Comparison of ENCODE assay signal across 2 cellular contexts in the genomic region with DNA sequence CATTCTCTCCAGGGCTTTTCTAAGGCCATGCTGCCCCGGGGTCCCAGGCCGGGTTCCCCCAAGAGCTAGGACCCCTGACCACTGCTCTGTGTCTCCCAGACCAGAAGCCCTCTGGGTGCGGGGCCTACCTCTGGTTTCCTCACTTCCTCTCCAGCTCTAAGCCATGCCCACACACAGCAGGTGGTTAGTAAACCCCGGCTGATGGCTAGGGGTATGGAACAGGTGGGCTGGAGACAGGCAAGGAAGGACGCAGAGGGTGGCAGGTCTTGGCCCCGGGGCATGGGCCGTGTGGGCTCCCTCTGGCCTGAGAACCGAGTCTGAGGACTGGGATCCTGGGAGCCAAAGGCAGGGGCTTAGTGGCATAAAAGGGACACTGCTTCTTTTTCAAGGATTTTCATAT.
TF ChIP-seq lines count a peak whose summit lies in the region.

No MANE protein-coding gene starts in this region.

TF ChIP-seq in IMR-90, 13 proteins besides CTCF, POLR2A, EP300 and RAD21:
- no peak for TF ChIP-seq NFE2L2 (IDR thresholded peaks at IDR 0.05; ENCODE audit: low read depth, low read length)
- TF ChIP-seq, protein P1, sequence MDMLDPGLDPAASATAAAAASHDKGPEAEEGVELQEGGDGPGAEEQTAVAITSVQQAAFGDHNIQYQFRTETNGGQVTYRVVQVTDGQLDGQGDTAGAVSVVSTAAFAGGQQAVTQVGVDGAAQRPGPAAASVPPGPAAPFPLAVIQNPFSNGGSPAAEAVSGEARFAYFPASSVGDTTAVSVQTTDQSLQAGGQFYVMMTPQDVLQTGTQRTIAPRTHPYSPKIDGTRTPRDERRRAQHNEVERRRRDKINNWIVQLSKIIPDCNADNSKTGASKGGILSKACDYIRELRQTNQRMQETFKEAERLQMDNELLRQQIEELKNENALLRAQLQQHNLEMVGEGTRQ (IDR thresholded peaks at IDR 0.05; ENCODE audit: low read depth, low read length): no peak
- no peak for TF ChIP-seq SMC3 (IDR thresholded peaks at IDR 0.05; ENCODE audit: low read depth, low read length)
- no peak for TF ChIP-seq CEBPB (IDR thresholded peaks at IDR 0.05; ENCODE audit: low read depth, low read length)
- TF ChIP-seq, protein P2, sequence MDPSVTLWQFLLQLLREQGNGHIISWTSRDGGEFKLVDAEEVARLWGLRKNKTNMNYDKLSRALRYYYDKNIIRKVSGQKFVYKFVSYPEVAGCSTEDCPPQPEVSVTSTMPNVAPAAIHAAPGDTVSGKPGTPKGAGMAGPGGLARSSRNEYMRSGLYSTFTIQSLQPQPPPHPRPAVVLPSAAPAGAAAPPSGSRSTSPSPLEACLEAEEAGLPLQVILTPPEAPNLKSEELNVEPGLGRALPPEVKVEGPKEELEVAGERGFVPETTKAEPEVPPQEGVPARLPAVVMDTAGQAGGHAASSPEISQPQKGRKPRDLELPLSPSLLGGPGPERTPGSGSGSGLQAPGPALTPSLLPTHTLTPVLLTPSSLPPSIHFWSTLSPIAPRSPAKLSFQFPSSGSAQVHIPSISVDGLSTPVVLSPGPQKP (IDR thresholded peaks at IDR 0.05; ENCODE audit: borderline replicate concordance, low read depth, low read length): no peak

TF ChIP-seq in H1, 55 proteins besides CTCF, POLR2A, EP300 and RAD21:
- TF ChIP-seq FOSL1 (IDR thresholded peaks at IDR 0.05; ENCODE audit: insufficient read depth, low read depth, low read length) (no peak), CBX5 (IDR thresholded peaks at IDR 0.05; ENCODE audit: low read depth, low read length) (no peak), SP1 (IDR thresholded peaks at IDR 0.05; ENCODE audit: low read depth, low read length) (no peak), HDAC2 (IDR thresholded peaks at IDR 0.05; ENCODE audit: borderline replicate concordance in 1 of 2, low read depth in 2 of 2, low read length in 2 of 2) (no peak), BACH1 (IDR thresholded peaks at IDR 0.05; ENCODE audit: low read length) (no peak), SIRT6 (IDR thresholded peaks at IDR 0.05; ENCODE audit: low read length) (no peak), SAP30 (IDR thresholded peaks at IDR 0.05; ENCODE audit: insufficient read depth, insufficient replicate concordance, low read length) (no peak), SP2 (IDR thresholded peaks at IDR 0.05; ENCODE audit: low read length) (no peak), TEAD4 (IDR thresholded peaks at IDR 0.05; ENCODE audit: low read depth, low read length) (no peak), SRF (IDR thresholded peaks at IDR 0.05; ENCODE audit: low read depth, low read length) (no peak), ASH2L (IDR thresholded peaks at IDR 0.05; ENCODE audit: low read length) (no peak), EGR1 (IDR thresholded peaks at IDR 0.05; ENCODE audit: borderline replicate concordance, low read depth, low read length) (no peak), RFX5 (IDR thresholded peaks at IDR 0.05; ENCODE audit: borderline replicate concordance, low read depth, low read length) (no peak), SIN3A (conservative IDR thresholded peaks at IDR 0.05 in 1 of 2, IDR thresholded peaks at IDR 0.05 in 1 of 2; ENCODE audit: low read depth in 1 of 2, low read length in 2 of 2) (no peak), NANOG (IDR thresholded peaks at IDR 0.05; ENCODE audit: insufficient read depth, low read depth, low read length, poor library complexity, severe bottlenecking) (no peak), ZNF274 (IDR thresholded peaks at IDR 0.05; ENCODE audit: borderline replicate concordance, extremely low read depth, low read length) (no peak), TAF7 (optimal IDR thresholded peaks at IDR 0.05; ENCODE audit: borderline replicate concordance, low read depth, low read length) (no peak), CHD1 (IDR thresholded peaks at IDR 0.05; ENCODE audit: low read depth, low read length) (no peak)
- TF ChIP-seq, protein P3, sequence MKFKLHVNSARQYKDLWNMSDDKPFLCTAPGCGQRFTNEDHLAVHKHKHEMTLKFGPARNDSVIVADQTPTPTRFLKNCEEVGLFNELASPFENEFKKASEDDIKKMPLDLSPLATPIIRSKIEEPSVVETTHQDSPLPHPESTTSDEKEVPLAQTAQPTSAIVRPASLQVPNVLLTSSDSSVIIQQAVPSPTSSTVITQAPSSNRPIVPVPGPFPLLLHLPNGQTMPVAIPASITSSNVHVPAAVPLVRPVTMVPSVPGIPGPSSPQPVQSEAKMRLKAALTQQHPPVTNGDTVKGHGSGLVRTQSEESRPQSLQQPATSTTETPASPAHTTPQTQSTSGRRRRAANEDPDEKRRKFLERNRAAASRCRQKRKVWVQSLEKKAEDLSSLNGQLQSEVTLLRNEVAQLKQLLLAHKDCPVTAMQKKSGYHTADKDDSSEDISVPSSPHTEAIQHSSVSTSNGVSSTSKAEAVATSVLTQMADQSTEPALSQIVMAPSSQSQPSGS (IDR thresholded peaks at IDR 0.05; ENCODE audit: low read length): no peak
TF ChIP-seq in H1: peak in this region for 0.
